Comparison of ENCODE assay signal across 19 cellular contexts in the genomic region with DNA sequence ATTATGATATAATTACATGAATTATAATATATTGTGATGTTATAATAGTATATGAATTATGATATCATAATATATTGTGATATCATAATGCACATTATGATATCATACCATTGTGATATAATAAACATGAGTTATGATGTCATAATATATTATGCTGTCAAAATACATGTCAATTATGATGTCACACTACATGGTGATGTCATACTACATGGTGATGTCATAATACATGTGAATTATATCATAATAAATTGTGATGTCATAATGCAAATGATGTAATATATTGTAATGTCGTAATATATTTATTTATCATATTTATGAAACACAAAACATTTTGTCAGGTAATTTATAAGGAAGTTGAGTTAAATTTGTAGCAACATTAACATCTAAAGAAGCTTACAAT.
DNase-seq lines count a peak whose midpoint lies in the region; ATAC-seq, FAIRE-seq and TF ChIP-seq lines count a peak whose summit lies in the region.
"Had no signal": no experiment of that assay in that cellular context is flagged by ENCODE, and none has a peak within 500 bp of the region (broad histone marks: within the 10 kb centered on the region; RNA-seq: fewer than 3 reads in every experiment).

No MANE protein-coding gene starts in this region.

- WGBS in small intestine, 3 donors = 52 to 74% (median 64%) methylated on average over 1 of the region's 1 CpG

- H3K27me3 ChIP-seq in small intestine (ENCODE audit: control insufficient read depth in 2 of 2, insufficient read depth in 2 of 2, low read length in 2 of 2) = no peaks in the 10 kb centered on the region
- H3K27me3 ChIP-seq: BLaER1 had no signal

- no peaks in the 10 kb centered on the region for H3K79me2 ChIP-seq in OCI-LY7 (ENCODE audit: insufficient read depth, low read depth, low read length)

- CTCF ChIA-PET in OCI-LY7 (lab: Charles Lee; ENCODE audit: unreplicated experiment) = no interaction called here

- no peaks in the 10 kb centered on the region for H3K9me2 ChIP-seq in OCI-LY7 (ENCODE audit: insufficient read depth, low read length)

- peaks cover 9% of the 10 kb centered on the region for H3K9me3 Mint-ChIP-seq in stimulated activated effector memory CD8-positive, alpha-beta T cell treated with anti-CD3 and anti-CD28 coated beads, Interleukin-12 subunit alpha, Interleukin-12 subunit beta, amount 100 ng/mL, for 72 hours

- H3K36me3 ChIP-seq in OCI-LY7 (ENCODE audit: insufficient read depth, low read length) (no peaks in the 10 kb centered on the region), small intestine (ENCODE audit: control insufficient read depth in 2 of 2, insufficient read depth in 2 of 2, low read length in 2 of 2) (no peaks in the 10 kb centered on the region)
- H3K36me3 ChIP-seq: BLaER1, HAP-1 had no signal

- DNase-seq in DMS53 (lab: John Stamatoyannopoulos, UW) = peak; percentile 0
- no peak for DNase-seq in DMS53 treated with DMSO at 0.1 percent for 48 hours (lab: John Stamatoyannopoulos, UW; ENCODE audit: unreplicated experiment)
- DNase-seq in OCI-LY7 (ENCODE audit: low spot score) = peak; percentile 1
- DNase-seq in small intestine = no peak
- DNase-seq in activated CD4-positive, CD25-positive, alpha-beta regulatory T cell treated with anti-CD3 and anti-CD28 coated beads, Interleukin-2, amount 50 U/mL, for 72 hours = no peak
- no peak for DNase-seq in mucosa of gallbladder (ENCODE audit: low spot score)
- no peak for DNase-seq in stimulated activated effector memory CD8-positive, alpha-beta T cell treated with anti-CD3 and anti-CD28 coated beads, Interleukin-12 subunit alpha, Interleukin-12 subunit beta, amount 100 ng/mL, for 72 hours (ENCODE audit: low spot score in 2 of 2)
- DNase-seq: 8988T; CD4-positive, alpha-beta memory T cell; DMS79; NCI-H187; NCI-H2107; NCI-H510A treated with DMSO at 0.1 percent for 48 hours; NCI-H82; RPMI8226; SHP77 treated with DMSO at 0.1 percent for 48 hours had no signal

- no TSS peak for BruUV-seq in OCI-LY7 (replicated peaks; lab: Mats Ljungman, UMichigan)

- no peaks in the 10 kb centered on the region for H3K4me1 Mint-ChIP-seq in stimulated activated effector memory CD8-positive, alpha-beta T cell treated with anti-CD3 and anti-CD28 coated beads, Interleukin-12 subunit alpha, Interleukin-12 subunit beta, amount 100 ng/mL, for 72 hours
- H3K4me1 Mint-ChIP-seq: CD4-positive, alpha-beta memory T cell had no signal

- no peak overlapping the region for H3K4me3 Mint-ChIP-seq in stimulated activated effector memory CD8-positive, alpha-beta T cell treated with anti-CD3 and anti-CD28 coated beads, Interleukin-12 subunit alpha, Interleukin-12 subunit beta, amount 100 ng/mL, for 72 hours
- H3K4me3 Mint-ChIP-seq: CD4-positive, alpha-beta memory T cell had no signal

- H3K9me3 ChIP-seq in OCI-LY7 (ENCODE audit: low read length) = no peaks in the 10 kb centered on the region
- peaks cover 1% of the 10 kb centered on the region for H3K9me3 ChIP-seq in small intestine (ENCODE audit: control insufficient read depth, low read depth)
- H3K9me3 ChIP-seq: BLaER1, HAP-1 had no signal

- H3K4me2 ChIP-seq in OCI-LY7 (ENCODE audit: low read length) = no peak overlapping the region
- H3K4me2 ChIP-seq: BLaER1 had no signal

- POLR2A ChIA-PET in OCI-LY7 (lab: Charles Lee) = no interaction called here

- H4K20me1 ChIP-seq in OCI-LY7 (ENCODE audit: insufficient read depth, low read length) = no peaks in the 10 kb centered on the region
- H4K20me1 ChIP-seq: BLaER1 had no signal

- FAIRE-seq in colon (lab: Jason Lieb, UNC) (peak; percentile 68), small intestine (lab: Jason Lieb, UNC) (peak; percentile 92)

- TF ChIP-seq CTCF in OCI-LY7 (conservative IDR thresholded peaks at IDR 0.05; ENCODE audit: low read length) = no peak

- intact Hi-C loops in OCI-LY7 (cut with micrococcal nuclease; ENCODE audit: unreplicated experiment) = no loop called here

- H2AFZ ChIP-seq in OCI-LY7 (ENCODE audit: low read length) = no peak overlapping the region

- H3K4me1 ChIP-seq in OCI-LY7 (ENCODE audit: insufficient read depth, low read length, poor library complexity, severe bottlenecking) = no peaks in the 10 kb centered on the region
- H3K4me1 ChIP-seq in small intestine (ENCODE audit: control insufficient read depth in 2 of 2, insufficient read depth in 1 of 2, low read depth in 1 of 2, low read length in 1 of 2) = no peaks in the 10 kb centered on the region
- H3K4me1 ChIP-seq: BLaER1, HAP-1 had no signal

- H3K27ac Mint-ChIP-seq in stimulated activated effector memory CD8-positive, alpha-beta T cell treated with anti-CD3 and anti-CD28 coated beads, Interleukin-12 subunit alpha, Interleukin-12 subunit beta, amount 100 ng/mL, for 72 hours = no peak overlapping the region

- no peak overlapping the region for H3K27ac ChIP-seq in OCI-LY7 (ENCODE audit: low read depth, low read length, poor library complexity, severe bottlenecking)
- no peak overlapping the region for H3K27ac ChIP-seq in small intestine (ENCODE audit: low read depth in 1 of 2, low read length in 1 of 2)
- H3K27ac ChIP-seq: BLaER1 had no signal

- ATAC-seq in stimulated activated effector memory CD8-positive, alpha-beta T cell treated with anti-CD3 and anti-CD28 coated beads, Interleukin-12 subunit alpha, Interleukin-12 subunit beta, amount 100 ng/mL, for 72 hours = no peak

- H3K36me3 Mint-ChIP-seq in stimulated activated effector memory CD8-positive, alpha-beta T cell treated with anti-CD3 and anti-CD28 coated beads, Interleukin-12 subunit alpha, Interleukin-12 subunit beta, amount 100 ng/mL, for 72 hours = no peaks in the 10 kb centered on the region
- H3K36me3 Mint-ChIP-seq: CD4-positive, alpha-beta memory T cell had no signal

- H3K4me3 ChIP-seq in OCI-LY7 (ENCODE audit: low read depth, low read length, poor library complexity, severe bottlenecking) (no peak overlapping the region), small intestine (ENCODE audit: low read depth in 1 of 2, low read length in 2 of 2) (no peak overlapping the region)
- H3K4me3 ChIP-seq: BLaER1, HAP-1 had no signal

Comparison
In these comparisons a context has a peak if more than half of its experiments do, and no peak if none do; other contexts are left out.
1. DNase-seq: peak in DMS53 (single experiment) and OCI-LY7 (single experiment); none in DMS53 treated with DMSO at 0.1 percent for 48 hours (single experiment), small intestine (single experiment), activated CD4-positive, CD25-positive, alpha-beta regulatory T cell treated with anti-CD3 and anti-CD28 coated beads, Interleukin-2, amount 50 U/mL, for 72 hours (single experiment), mucosa of gallbladder (single experiment) and stimulated activated effector memory CD8-positive, alpha-beta T cell treated with anti-CD3 and anti-CD28 coated beads, Interleukin-12 subunit alpha, Interleukin-12 subunit beta, amount 100 ng/mL, for 72 hours (0 of 2).